ENCODE assay signal across 16 cellular contexts in genomic region chr15:88707766-88708165, GRCh38.
"Had no signal": no experiment of that assay in that cellular context is flagged by ENCODE, and none has a peak within 500 bp of the region (broad histone marks: within the 10 kb centered on the region; RNA-seq: fewer than 3 reads in every experiment).

No MANE protein-coding gene starts in this region.

- FAIRE-seq: keratinocyte had no signal

- H3K36me3 Mint-ChIP-seq: activated naive CD8-positive, alpha-beta T cell treated with anti-CD3 and anti-CD28 coated beads for 36 hours; naive B cell; stimulated activated effector memory CD8-positive, alpha-beta T cell treated with anti-CD3 and anti-CD28 coated beads, Interleukin-12 subunit alpha, Interleukin-12 subunit beta, amount 100 ng/mL, for 72 hours had no signal

- H3K27ac ChIP-seq: cardiac muscle cell, esophagus squamous epithelium, parathyroid adenoma, thyroid gland, vagina had no signal

- H3K9ac ChIP-seq: parathyroid adenoma had no signal

- ATAC-seq: activated CD4-positive, CD25-positive, alpha-beta regulatory T cell treated with anti-CD3 and anti-CD28 coated beads, Interleukin-2, amount 50 U/mL, for 24 hours; left lobe of liver; stimulated activated effector memory CD8-positive, alpha-beta T cell treated with anti-CD3 and anti-CD28 coated beads, Interleukin-12 subunit alpha, Interleukin-12 subunit beta, amount 100 ng/mL, for 72 hours had no signal

- H3K4me3 ChIP-seq: cardiac muscle cell, esophagus squamous epithelium, thyroid gland, vagina had no signal

- H3K79me2 ChIP-seq: parathyroid adenoma had no signal

- H3K36me3 ChIP-seq: cardiac muscle cell, esophagus squamous epithelium, thyroid gland, vagina had no signal

- H3K9me3 ChIP-seq: esophagus squamous epithelium, thyroid gland, vagina had no signal

- H3K27ac Mint-ChIP-seq: activated naive CD8-positive, alpha-beta T cell treated with anti-CD3 and anti-CD28 coated beads for 36 hours; activated T-helper 1 cell treated with anti-CD3 and anti-CD28 coated beads, Interleukin-12 subunit alpha, Interleukin-12 subunit beta, Interleukin-2, Interleukin-4 antibody, amounts not matched to agents 30 ng/mL and 10 ng/mL and 1 ng/mL, durations not matched to agents 14 hours and 24 hours and 36 hours; naive B cell; stimulated activated effector memory CD8-positive, alpha-beta T cell treated with anti-CD3 and anti-CD28 coated beads, Interleukin-12 subunit alpha, Interleukin-12 subunit beta, amount 100 ng/mL, for 72 hours had no signal

- DNase-seq: activated CD4-positive, alpha-beta T cell treated with anti-CD3 and anti-CD28 coated beads, Interleukin-2, amount 50 U/mL, for 1 hour; activated CD8-positive, alpha-beta memory T cell treated with anti-CD3 and anti-CD28 coated beads for 24 hours; activated naive CD8-positive, alpha-beta T cell treated with anti-CD3 and anti-CD28 coated beads for 36 hours; esophagus squamous epithelium; naive B cell; T-helper 1 cell; T1000; thyroid gland had no signal

- H3K4me1 ChIP-seq: parathyroid adenoma had no signal

- H2AFZ ChIP-seq: parathyroid adenoma had no signal

- H3K4me3 Mint-ChIP-seq: activated naive CD8-positive, alpha-beta T cell treated with anti-CD3 and anti-CD28 coated beads for 36 hours; activated T-helper 1 cell treated with anti-CD3 and anti-CD28 coated beads, Interleukin-12 subunit alpha, Interleukin-12 subunit beta, Interleukin-2, Interleukin-4 antibody, amounts not matched to agents 30 ng/mL and 10 ng/mL and 1 ng/mL, durations not matched to agents 14 hours and 24 hours and 36 hours; stimulated activated effector memory CD8-positive, alpha-beta T cell treated with anti-CD3 and anti-CD28 coated beads, Interleukin-12 subunit alpha, Interleukin-12 subunit beta, amount 100 ng/mL, for 72 hours had no signal

- H3K27me3 ChIP-seq: thyroid gland, vagina had no signal

- H3K9me3 Mint-ChIP-seq: activated naive CD8-positive, alpha-beta T cell treated with anti-CD3 and anti-CD28 coated beads for 36 hours; activated T-helper 1 cell treated with anti-CD3 and anti-CD28 coated beads, Interleukin-12 subunit alpha, Interleukin-12 subunit beta, Interleukin-2, Interleukin-4 antibody, amounts not matched to agents 30 ng/mL and 10 ng/mL and 1 ng/mL, durations not matched to agents 14 hours and 24 hours and 36 hours; naive B cell; stimulated activated effector memory CD8-positive, alpha-beta T cell treated with anti-CD3 and anti-CD28 coated beads, Interleukin-12 subunit alpha, Interleukin-12 subunit beta, amount 100 ng/mL, for 72 hours had no signal
